Comparison of ENCODE assay signal across 10 cellular contexts in the genomic region with DNA sequence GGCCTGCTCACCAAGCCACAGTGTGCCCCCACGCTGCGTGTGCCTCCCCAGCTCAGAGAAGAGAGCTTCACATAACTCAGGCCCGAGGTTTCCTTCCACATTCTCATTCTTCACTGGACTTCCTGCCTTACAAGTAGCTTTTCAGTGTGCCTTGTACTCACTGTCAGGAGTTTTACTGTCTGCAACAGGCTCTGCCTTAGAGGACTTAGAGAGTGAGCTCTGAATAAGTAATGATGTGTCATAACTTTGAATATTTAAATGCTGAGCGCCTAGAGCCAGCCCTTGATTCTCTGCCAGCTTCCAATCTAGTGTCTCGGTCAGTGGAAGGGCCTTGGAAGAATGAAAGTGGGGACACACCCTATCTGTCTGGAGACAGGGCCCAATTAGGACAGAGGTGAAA. TPM values are rescaled to one million over a fixed set of nuclear protein-coding genes. Genes with fewer than 3 reads are reported as not detected.
DNase-seq lines count a peak whose midpoint lies in the region; ATAC-seq and TF ChIP-seq lines count a peak whose summit lies in the region.
"Had no signal": no experiment of that assay in that cellular context is flagged by ENCODE, and none has a peak within 500 bp of the region (broad histone marks: within the 10 kb centered on the region; RNA-seq: fewer than 3 reads in every experiment).

No MANE protein-coding gene starts in this region.

- peaks cover 0 to 8% of the 10 kb centered on the region in 2 donors for H3K4me1 ChIP-seq in lung (ENCODE audit: control insufficient read depth in 2 of 2, insufficient read depth in 2 of 2, low read length in 2 of 2)

- peak overlapping the region; percentile 18 for H3K4me3 Mint-ChIP-seq in type B pancreatic cell
- H3K4me3 Mint-ChIP-seq: activated naive CD8-positive, alpha-beta T cell treated with anti-CD3 and anti-CD28 coated beads, Interleukin-2, amount 10 ng/mL, durations not matched to agents 7 days and 5 days had no signal

- no peak for TF ChIP-seq CTCF in lung (IDR thresholded peaks at IDR 0.05; ENCODE audit: control extremely low read depth, extremely low read depth)
- no peak for TF ChIP-seq CTCF in type B pancreatic cell (conservative IDR thresholded peaks at IDR 0.05)

- H3K27me3 ChIP-seq in lung (ENCODE audit: control insufficient read depth, insufficient read depth), result no peaks in the 10 kb centered on the region
- H3K27me3 ChIP-seq: neutrophil had no signal

- peaks cover 5 to 10% of the 10 kb centered on the region in 2 donors for H3K36me3 ChIP-seq in lung (ENCODE audit: control insufficient read depth in 2 of 2, insufficient read depth in 2 of 2, low read length in 2 of 2)
- H3K36me3 ChIP-seq: neutrophil had no signal

- 43 to 45% methylated on average over 5 of the region's 5 CpGs for WGBS in lung, 2 donors

- H3K27ac ChIP-seq in cingulate gyrus (ENCODE audit: low read depth, low read length), result peak overlapping the region; percentile 1
- H3K27ac ChIP-seq in lung (ENCODE audit: low read depth in 1 of 2, low read length in 1 of 2), result peak overlapping the region; percentile 67 to 91
- H3K27ac ChIP-seq: neutrophil had no signal

- H3K27ac Mint-ChIP-seq in type B pancreatic cell, result peak overlapping the region; percentile 58
- H3K27ac Mint-ChIP-seq: activated naive CD8-positive, alpha-beta T cell treated with anti-CD3 and anti-CD28 coated beads, Interleukin-2, amount 10 ng/mL, durations not matched to agents 7 days and 5 days had no signal

- no peaks in the 10 kb centered on the region for H3K9me3 ChIP-seq in lung (ENCODE audit: control insufficient read depth in 2 of 2, insufficient read depth in 1 of 2, low read length in 1 of 2)
- H3K9me3 ChIP-seq: neutrophil had no signal

- DNase-seq in HT-29 (ENCODE audit: low spot score), result peak; percentile 44
- DNase-seq in lung (ENCODE audit: low spot score), result peak; percentile 49
- DNase-seq in type B pancreatic cell (ENCODE audit: extremely low spot score, unreplicated experiment), result no peak
- no peak for DNase-seq in DMS114 treated with DMSO at 0.1 percent for 48 hours (lab: John Stamatoyannopoulos, UW; ENCODE audit: unreplicated experiment)
- no peak for DNase-seq in inferior parietal cortex (ENCODE audit: extremely low spot score)
- no peak for DNase-seq in activated gamma-delta T cell (lab: John Stamatoyannopoulos, UW)
- DNase-seq: activated naive CD8-positive, alpha-beta T cell treated with anti-CD3 and anti-CD28 coated beads, Interleukin-2, amount 10 ng/mL, durations not matched to agents 7 days and 5 days had no signal

- peaks cover 30% of the 10 kb centered on the region for H3K36me3 Mint-ChIP-seq in type B pancreatic cell
- H3K36me3 Mint-ChIP-seq: activated naive CD8-positive, alpha-beta T cell treated with anti-CD3 and anti-CD28 coated beads, Interleukin-2, amount 10 ng/mL, durations not matched to agents 7 days and 5 days had no signal

- peaks cover 10% of the 10 kb centered on the region for H3K4me1 Mint-ChIP-seq in type B pancreatic cell (ENCODE audit: unreplicated experiment)
- H3K4me1 Mint-ChIP-seq: activated naive CD8-positive, alpha-beta T cell treated with anti-CD3 and anti-CD28 coated beads, Interleukin-2, amount 10 ng/mL, durations not matched to agents 7 days and 5 days had no signal

- no peaks in the 10 kb centered on the region for H3K9me3 Mint-ChIP-seq in type B pancreatic cell
- H3K9me3 Mint-ChIP-seq: activated naive CD8-positive, alpha-beta T cell treated with anti-CD3 and anti-CD28 coated beads, Interleukin-2, amount 10 ng/mL, durations not matched to agents 7 days and 5 days had no signal

- no peak overlapping the region for H3K4me3 ChIP-seq in lung

- ATAC-seq in lung (ENCODE audit: insufficient read depth, low FRiP score) (peak; percentile 67), GM21381 (IDR thresholded peaks at IDR 0.05; ENCODE audit: unreplicated experiment) (no peak)

- no peaks in the 10 kb centered on the region for H3K27me3 Mint-ChIP-seq in type B pancreatic cell

RNA-seq across cellular contexts. Expression of gene ITGB5, which starts 41.8 kb away (rescaled TPM):
- total RNA-seq in HT-29 (2014; rRNA removed; shearing (Covaris generic)), result 408 and 414 TPM in 2 replicates
- total RNA-seq in lung (100 to 1,000 TPM in 1 of 2 donors, 10 to 100 TPM in 1; 45.2 to 126 TPM), type B pancreatic cell (ENCODE audit: low replicate concordance) (46.0 and 70.7 TPM in 2 replicates)
- 10 to 100 TPM; 21.0 to 42.3 TPM for polyA plus RNA-seq in lung

Comparison
In these comparisons a context has a peak if more than half of its experiments do, and no peak if none do; other contexts are left out.
1. DNase-seq: peak in HT-29 (single experiment) and lung (single experiment); none in type B pancreatic cell (single experiment), DMS114 treated with DMSO at 0.1 percent for 48 hours (single experiment), inferior parietal cortex (single experiment) and activated gamma-delta T cell (single experiment).